In the genomic region with DNA sequence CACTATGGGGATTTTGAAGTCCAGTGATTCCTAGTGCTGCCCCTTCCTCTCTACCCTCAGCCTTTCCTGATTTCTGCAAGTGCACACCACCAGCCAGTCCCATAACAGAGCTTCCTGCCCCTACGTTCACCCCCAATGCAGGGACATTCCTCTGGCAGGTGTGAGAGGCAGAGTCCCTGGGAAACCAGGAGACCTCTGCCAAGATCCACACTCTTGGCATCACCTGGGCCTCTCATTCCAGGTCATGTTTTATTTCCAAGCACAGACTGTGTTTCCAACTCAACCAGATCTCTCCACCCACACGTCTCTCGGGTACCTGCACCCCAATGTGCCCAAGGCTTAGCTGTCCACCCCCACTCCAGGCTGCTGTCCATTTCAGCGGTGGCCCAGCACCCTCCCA, we compare ENCODE assay signal across 1 cellular context.
TF ChIP-seq lines count a peak whose summit lies in the region.

No MANE protein-coding gene starts in this region.

TF ChIP-seq in SK-N-SH, 30 proteins besides CTCF, POLR2A, EP300 and RAD21 (continued from another document):
- TF ChIP-seq, protein P1, sequence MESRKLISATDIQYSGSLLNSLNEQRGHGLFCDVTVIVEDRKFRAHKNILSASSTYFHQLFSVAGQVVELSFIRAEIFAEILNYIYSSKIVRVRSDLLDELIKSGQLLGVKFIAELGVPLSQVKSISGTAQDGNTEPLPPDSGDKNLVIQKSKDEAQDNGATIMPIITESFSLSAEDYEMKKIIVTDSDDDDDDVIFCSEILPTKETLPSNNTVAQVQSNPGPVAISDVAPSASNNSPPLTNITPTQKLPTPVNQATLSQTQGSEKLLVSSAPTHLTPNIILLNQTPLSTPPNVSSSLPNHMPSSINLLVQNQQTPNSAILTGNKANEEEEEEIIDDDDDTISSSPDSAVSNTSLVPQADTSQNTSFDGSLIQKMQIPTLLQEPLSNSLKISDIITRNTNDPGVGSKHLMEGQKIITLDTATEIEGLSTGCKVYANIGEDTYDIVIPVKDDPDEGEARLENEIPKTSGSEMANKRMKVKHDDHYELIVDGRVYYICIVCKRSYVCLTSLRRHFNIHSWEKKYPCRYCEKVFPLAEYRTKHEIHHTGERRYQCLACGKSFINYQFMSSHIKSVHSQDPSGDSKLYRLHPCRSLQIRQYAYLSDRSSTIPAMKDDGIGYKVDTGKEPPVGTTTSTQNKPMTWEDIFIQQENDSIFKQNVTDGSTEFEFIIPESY (IDR thresholded peaks at IDR 0.05; ENCODE audit: borderline replicate concordance, low read depth): no peak
- TF ChIP-seq FOSL2 (IDR thresholded peaks at IDR 0.05; ENCODE audit: borderline replicate concordance, low read depth): no peak
- TF ChIP-seq MEF2A (IDR thresholded peaks at IDR 0.05; ENCODE audit: borderline replicate concordance, low read depth): no peak
- no peak for TF ChIP-seq TEAD4 (IDR thresholded peaks at IDR 0.05; ENCODE audit: borderline replicate concordance, insufficient read depth)
- TF ChIP-seq RXRA (IDR thresholded peaks at IDR 0.05; ENCODE audit: borderline replicate concordance, low read depth): no peak
- no peak for TF ChIP-seq YY1 (IDR thresholded peaks at IDR 0.05; ENCODE audit: low read depth)
- no peak for TF ChIP-seq RFX5 (IDR thresholded peaks at IDR 0.05; ENCODE audit: low read length)
- no peak for TF ChIP-seq EZH2phosphoT487 (IDR thresholded peaks at IDR 0.05; ENCODE audit: borderline replicate concordance, low read depth)
- TF ChIP-seq, protein P2, sequence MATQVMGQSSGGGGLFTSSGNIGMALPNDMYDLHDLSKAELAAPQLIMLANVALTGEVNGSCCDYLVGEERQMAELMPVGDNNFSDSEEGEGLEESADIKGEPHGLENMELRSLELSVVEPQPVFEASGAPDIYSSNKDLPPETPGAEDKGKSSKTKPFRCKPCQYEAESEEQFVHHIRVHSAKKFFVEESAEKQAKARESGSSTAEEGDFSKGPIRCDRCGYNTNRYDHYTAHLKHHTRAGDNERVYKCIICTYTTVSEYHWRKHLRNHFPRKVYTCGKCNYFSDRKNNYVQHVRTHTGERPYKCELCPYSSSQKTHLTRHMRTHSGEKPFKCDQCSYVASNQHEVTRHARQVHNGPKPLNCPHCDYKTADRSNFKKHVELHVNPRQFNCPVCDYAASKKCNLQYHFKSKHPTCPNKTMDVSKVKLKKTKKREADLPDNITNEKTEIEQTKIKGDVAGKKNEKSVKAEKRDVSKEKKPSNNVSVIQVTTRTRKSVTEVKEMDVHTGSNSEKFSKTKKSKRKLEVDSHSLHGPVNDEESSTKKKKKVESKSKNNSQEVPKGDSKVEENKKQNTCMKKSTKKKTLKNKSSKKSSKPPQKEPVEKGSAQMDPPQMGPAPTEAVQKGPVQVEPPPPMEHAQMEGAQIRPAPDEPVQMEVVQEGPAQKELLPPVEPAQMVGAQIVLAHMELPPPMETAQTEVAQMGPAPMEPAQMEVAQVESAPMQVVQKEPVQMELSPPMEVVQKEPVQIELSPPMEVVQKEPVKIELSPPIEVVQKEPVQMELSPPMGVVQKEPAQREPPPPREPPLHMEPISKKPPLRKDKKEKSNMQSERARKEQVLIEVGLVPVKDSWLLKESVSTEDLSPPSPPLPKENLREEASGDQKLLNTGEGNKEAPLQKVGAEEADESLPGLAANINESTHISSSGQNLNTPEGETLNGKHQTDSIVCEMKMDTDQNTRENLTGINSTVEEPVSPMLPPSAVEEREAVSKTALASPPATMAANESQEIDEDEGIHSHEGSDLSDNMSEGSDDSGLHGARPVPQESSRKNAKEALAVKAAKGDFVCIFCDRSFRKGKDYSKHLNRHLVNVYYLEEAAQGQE (IDR thresholded peaks at IDR 0.05; ENCODE audit: low read depth, low read length): no peak
- no peak for TF ChIP-seq NFIC (IDR thresholded peaks at IDR 0.05; ENCODE audit: borderline replicate concordance)
- TF ChIP-seq SMC3 (IDR thresholded peaks at IDR 0.05; ENCODE audit: low read depth, low read length): no peak
- no peak for TF ChIP-seq GABPA (IDR thresholded peaks at IDR 0.05; ENCODE audit: low read depth)
